ENCODE assay signal across 27 cellular contexts in genomic region chr15:100544290-100544945, GRCh38. TPM values are rescaled to one million over a fixed set of nuclear protein-coding genes. Genes with fewer than 3 reads are reported as not detected.
"Had no signal": no experiment of that assay in that cellular context is flagged by ENCODE, and none has a peak within 500 bp of the region (broad histone marks: within the 10 kb centered on the region; RNA-seq: fewer than 3 reads in every experiment).

No MANE protein-coding gene starts in this region.

- H3K27me3 Mint-ChIP-seq: activated naive CD8-positive, alpha-beta T cell treated with anti-CD3 and anti-CD28 coated beads, Interleukin-2, amount 50 U/mL, for 24 hours; T-helper 17 cell had no signal

- H3K4me3 Mint-ChIP-seq: activated CD8-positive, alpha-beta T cell treated with anti-CD3 and anti-CD28 coated beads, Interleukin-2, amount 10 ng/mL, durations not matched to agents 7 days and 5 days; activated naive CD8-positive, alpha-beta T cell treated with anti-CD3 and anti-CD28 coated beads, Interleukin-2, amount 50 U/mL, for 24 hours; T-helper 17 cell; WTC11 had no signal

- H3K27ac ChIP-seq: ascending aorta, body of pancreas, Peyer's patch, RWPE1, SJSA1 had no signal

- H3K4me1 Mint-ChIP-seq: T-helper 17 cell, WTC11 had no signal

- H3K9me3 ChIP-seq: ascending aorta, body of pancreas, MG63, Peyer's patch, SJSA1 had no signal

- DNase-seq: activated CD4-positive, alpha-beta T cell treated with anti-CD3 and anti-CD28 coated beads for 48 hours; activated CD4-positive, alpha-beta T cell treated with anti-CD3 and anti-CD28 coated beads, Interleukin-2, amount 50 U/mL, for 4 hours; activated CD4-positive, CD25-positive, alpha-beta regulatory T cell treated with anti-CD3 and anti-CD28 coated beads, Interleukin-2, amount 50 U/mL, for 72 hours; activated CD8-positive, alpha-beta memory T cell treated with anti-CD3 and anti-CD28 coated beads, Interleukin-2, amount 50 U/mL, for 48 hours; activated CD8-positive, alpha-beta T cell treated with anti-CD3 and anti-CD28 coated beads, Interleukin-2, amount 10 ng/mL, durations not matched to agents 7 days and 5 days; activated naive CD4-positive, alpha-beta T cell treated with Interleukin-2 at 50 U/mL for 16 hours; activated naive CD8-positive, alpha-beta T cell treated with anti-CD3 and anti-CD28 coated beads, Interleukin-2, amount 50 U/mL, for 24 hours; activated T-cell treated with anti-CD3 and anti-CD28 coated beads, Interleukin-2, amount 50 U/mL, for 1 hour; amniotic stem cell; body of pancreas; MG63; MV-4-11; NCI-H1105; NCI-H1436; NCI-H1694 treated with DMSO at 0.1 percent for 48 hours; NCI-H2081; NCI-H510A treated with DMSO at 0.1 percent for 48 hours; NCI-H69; NK-92 treated with Interleukin-12 subunit alpha and Interleukin-12 subunit beta, amount 100 ng/mL, for 24 hours; Peyer's patch; SHP77; T-helper 17 cell; T-helper 9 cell had no signal

- H3K9me3 Mint-ChIP-seq: activated naive CD8-positive, alpha-beta T cell treated with anti-CD3 and anti-CD28 coated beads, Interleukin-2, amount 50 U/mL, for 24 hours had no signal

- H3K27me3 ChIP-seq: ascending aorta, body of pancreas, MG63, Peyer's patch had no signal

- H3K4me1 ChIP-seq: ascending aorta, body of pancreas, Peyer's patch, SJSA1 had no signal

- H3K27ac Mint-ChIP-seq: activated CD8-positive, alpha-beta T cell treated with anti-CD3 and anti-CD28 coated beads, Interleukin-2, amount 10 ng/mL, durations not matched to agents 7 days and 5 days; activated naive CD8-positive, alpha-beta T cell treated with anti-CD3 and anti-CD28 coated beads, Interleukin-2, amount 50 U/mL, for 24 hours; T-helper 17 cell; WTC11 had no signal

- H3K4me3 ChIP-seq: ascending aorta, body of pancreas, MG63, Peyer's patch, SJSA1 had no signal

- ATAC-seq: activated CD8-positive, alpha-beta T cell treated with anti-CD3 and anti-CD28 coated beads, Interleukin-2, amount 10 ng/mL, durations not matched to agents 7 days and 5 days; activated naive CD8-positive, alpha-beta T cell treated with anti-CD3 and anti-CD28 coated beads, Interleukin-2, amount 50 U/mL, for 24 hours; body of pancreas; T-helper 17 cell; WTC11 had no signal

- H3K36me3 ChIP-seq: ascending aorta, MG63, Peyer's patch, SJSA1 had no signal

RNA-seq across cellular contexts. Expression of gene CERS3, which starts 15.7 kb away (rescaled TPM):
- total RNA-seq: ascending aorta, Peyer's patch, SJSA1 had no signal
